2 cellular contexts compared by ENCODE assay signal in genomic region chr3:151792411-151792810, GRCh38.
TF ChIP-seq lines count a peak whose summit lies in the region.

No MANE protein-coding gene starts in this region.

TF ChIP-seq in A549, 52 proteins besides CTCF, POLR2A, EP300 and RAD21:
- no peak for TF ChIP-seq ATOH8 (CRISPR knock-in tag; IDR thresholded peaks at IDR 0.05; ENCODE audit: low read depth)
- peak; percentile 96 for TF ChIP-seq MAFK (IDR thresholded peaks at IDR 0.05; ENCODE audit: partially characterized antibody)
- peak; percentile 78 for TF ChIP-seq NFE2L2 (conservative IDR thresholded peaks at IDR 0.05; ENCODE audit: low read length)
- TF ChIP-seq TFCP2L1 (CRISPR knock-in tag; IDR thresholded peaks at IDR 0.05): peak; percentile 5; the same call in 1 of the 2 replicates
- 0 out of 2 replicates have a peak, but pooled peaks have one; percentile 19 for TF ChIP-seq ZNF302 (CRISPR knock-in tag; IDR thresholded peaks at IDR 0.05)
- peak; percentile 50 to 53; a peak in 3 of 4 replicates for TF ChIP-seq CEBPB (IDR thresholded peaks at IDR 0.05)
- no peak for TF ChIP-seq KDM1A (IDR thresholded peaks at IDR 0.05; ENCODE audit: low read depth)

TF ChIP-seq in GM12878, 131 proteins besides CTCF, POLR2A, EP300 and RAD21 (continued from another document):
- no peak for TF ChIP-seq SREBF1 (IDR thresholded peaks at IDR 0.05; ENCODE audit: low read length)
- no peak for TF ChIP-seq ETV6 (conservative IDR thresholded peaks at IDR 0.05 in 1 of 2, IDR thresholded peaks at IDR 0.05 in 1 of 2; ENCODE audit: borderline replicate concordance in 1 of 2, low read depth in 1 of 2)
- no peak for TF ChIP-seq TCF12 (IDR thresholded peaks at IDR 0.05; ENCODE audit: low read depth, low read length)
- no peak for TF ChIP-seq SMAD5 (IDR thresholded peaks at IDR 0.05; ENCODE audit: low read depth)
- TF ChIP-seq E2F4 (IDR thresholded peaks at IDR 0.05; ENCODE audit: low read depth, low read length): no peak
- TF ChIP-seq KDM1A (IDR thresholded peaks at IDR 0.05; ENCODE audit: borderline replicate concordance): no peak
- no peak for TF ChIP-seq MYB (IDR thresholded peaks at IDR 0.05; ENCODE audit: borderline replicate concordance, low read depth, low read length)
- no peak for TF ChIP-seq NBN (IDR thresholded peaks at IDR 0.05)
